Comparison of ENCODE assay signal across 10 cellular contexts in the genomic region with DNA sequence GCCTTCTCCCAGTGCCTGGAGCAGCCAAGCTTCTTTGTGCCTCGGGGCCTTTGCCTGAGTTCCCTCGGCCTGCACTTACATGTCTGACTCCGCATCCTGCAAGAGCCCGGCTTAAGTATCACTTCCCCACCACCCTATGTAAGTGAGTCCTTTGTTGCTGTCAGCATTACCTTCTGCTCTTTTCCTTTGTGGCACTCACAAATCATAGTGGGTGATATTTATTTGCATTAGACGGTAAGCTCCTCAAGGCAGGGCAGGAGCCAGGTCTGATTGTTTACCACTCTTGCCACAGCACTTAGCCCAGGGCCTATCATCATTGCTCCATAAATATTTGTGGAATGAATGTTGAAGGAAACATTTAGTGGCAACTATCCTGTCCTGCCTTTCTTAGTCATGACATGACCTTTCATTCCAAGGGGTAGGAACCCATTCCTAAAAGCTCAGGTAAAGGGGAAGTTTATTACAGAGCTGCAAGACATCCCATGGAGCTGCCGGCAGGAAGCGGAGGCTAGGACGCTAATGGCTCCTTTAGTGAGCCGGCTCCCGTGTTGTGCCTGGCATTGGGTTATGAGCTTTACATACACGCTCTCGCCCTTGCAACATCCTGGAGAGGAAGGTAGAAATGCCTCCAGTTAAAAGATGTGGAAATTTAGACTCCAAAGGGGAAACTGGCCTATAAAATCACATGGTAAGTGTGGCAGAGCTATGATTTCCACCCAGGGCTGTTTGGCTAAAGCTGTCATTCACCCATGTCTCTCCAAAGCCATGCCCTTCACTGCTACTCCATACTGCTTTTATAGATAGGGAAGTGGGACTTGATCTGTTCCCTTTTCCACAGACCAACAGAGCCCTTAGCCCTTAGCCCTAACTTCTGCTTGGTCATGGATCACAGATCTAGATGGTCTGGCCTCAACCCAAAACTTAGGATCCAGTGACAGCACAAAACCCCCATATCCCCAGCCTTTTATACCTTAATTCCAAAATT. TPM values are rescaled to one million over a fixed set of nuclear protein-coding genes. Genes with fewer than 3 reads are reported as not detected.
DNase-seq lines count a peak whose midpoint lies in the region; ATAC-seq, FAIRE-seq and TF ChIP-seq lines count a peak whose summit lies in the region.
"Had no signal": no experiment of that assay in that cellular context is flagged by ENCODE, and none has a peak within 500 bp of the region (broad histone marks: within the 10 kb centered on the region; RNA-seq: fewer than 3 reads in every experiment).

No MANE protein-coding gene starts in this region.

- WGBS in right lobe of liver (ENCODE audit: insufficient coverage, low coverage, low lambda C conversion rate, missing lambda C conversion rate) = 54% methylated on average over 6 of the region's 12 CpGs
- over 99% methylated on average over 12 of the region's 12 CpGs for WGBS in HepG2 (ENCODE audit: low lambda C conversion rate)
- WGBS in endodermal cell (ENCODE audit: insufficient coverage in 1 of 2, insufficient read length in 1 of 2), 2 experiments = 94 to 95% methylated on average over 7 to 12 of the region's 12 CpGs

- TF ChIP-seq POLR2A in right lobe of liver (IDR thresholded peaks at IDR 0.05) = no peak
- no peak for TF ChIP-seq POLR2A in HepG2 (IDR thresholded peaks at IDR 0.05; ENCODE audit: insufficient read depth in 1 of 2, low read depth in 2 of 2, low read length in 2 of 2)

- H3K79me2 ChIP-seq in HepG2 (ENCODE audit: insufficient read depth, low read length) = peaks cover 19% of the 10 kb centered on the region

- peaks cover 41% of the 10 kb centered on the region for H3K4me1 Mint-ChIP-seq in endodermal cell

- H3K27me3 ChIP-seq in right lobe of liver (no peaks in the 10 kb centered on the region), HepG2 (ENCODE audit: control insufficient read depth in 1 of 2, insufficient read depth in 2 of 2, low read length in 2 of 2) (no peaks in the 10 kb centered on the region; a peak in 1 of 5 replicates), endodermal cell (ENCODE audit: control insufficient read depth, insufficient read depth, low read length, poor library complexity, severe bottlenecking) (no peaks in the 10 kb centered on the region)

- H3K36me3 ChIP-seq in right lobe of liver = no peaks in the 10 kb centered on the region
- H3K36me3 ChIP-seq in HepG2 (replicated peaks in 1 of 2; ENCODE audit: control insufficient read depth in 1 of 2, insufficient read depth in 2 of 2, low read length in 2 of 2) = peaks cover 0 to 3% of the 10 kb centered on the region in 2 experiments; a peak in 2 of 5 replicates
- H3K36me3 ChIP-seq in endodermal cell (ENCODE audit: control insufficient read depth, insufficient read depth, low read length) = peaks cover 17% of the 10 kb centered on the region

- no peak overlapping the region for H3K4me2 ChIP-seq in HepG2 (ENCODE audit: low read depth, low read length)

- DNase-seq in right lobe of liver = no peak
- no peak for DNase-seq in HepG2 (ENCODE audit: low spot score)
- no peak for DNase-seq in endodermal cell
- no peak for DNase-seq in NCI-H748 (lab: John Stamatoyannopoulos, UW; ENCODE audit: unreplicated experiment)
- no peak for DNase-seq in ACHN
- no peak for DNase-seq in GOT3 (lab: John Stamatoyannopoulos, UW)
- no peak for DNase-seq in Kasumi-1 (lab: John Stamatoyannopoulos, UW)

- intact Hi-C loops in right lobe of liver (cut with DNase I) = no loop called here
- intact Hi-C loops in HepG2 (cut with micrococcal nuclease; ENCODE audit: unreplicated experiment) = no loop called here

- H3K4me1 ChIP-seq in right lobe of liver (peaks cover 0 to 12% (median 0%) of the 10 kb centered on the region in 4 donors), HepG2 (ENCODE audit: insufficient read depth, low read length) (peaks cover 23% of the 10 kb centered on the region), endodermal cell (ENCODE audit: control insufficient read depth, insufficient read depth, low read length) (no peaks in the 10 kb centered on the region)

- FAIRE-seq in HepG2 (lab: Jason Lieb, UNC) = no peak

- no peak for TF ChIP-seq CTCF in right lobe of liver (IDR thresholded peaks at IDR 0.05)
- TF ChIP-seq CTCF in HepG2 (CRISPR knock-in tag; IDR thresholded peaks at IDR 0.05) = no peak
- TF ChIP-seq CTCF in endodermal cell (conservative IDR thresholded peaks at IDR 0.05) = no peak

- no peak overlapping the region for H3K27ac ChIP-seq in right lobe of liver
- H3K27ac ChIP-seq in HepG2 (ENCODE audit: extremely low read length, insufficient read depth, low read length) = no peak overlapping the region
- no peak overlapping the region for H3K27ac ChIP-seq in endodermal cell (ENCODE audit: low read depth, low read length)

- no peak overlapping the region for H3K4me3 Mint-ChIP-seq in endodermal cell

- H3K27me3 Mint-ChIP-seq in endodermal cell (ENCODE audit: insufficient read depth) = no peaks in the 10 kb centered on the region

- no peak for TF ChIP-seq EP300 in HepG2 (IDR thresholded peaks at IDR 0.05; ENCODE audit: low read depth in 2 of 2, low read length in 2 of 2)
- no peak for TF ChIP-seq EP300 in HepG2 (CRISPR knock-in tag; IDR thresholded peaks at IDR 0.05; ENCODE audit: borderline replicate concordance)

- H3K9ac ChIP-seq in HepG2 (ENCODE audit: insufficient read depth, low read depth, low read length) (no peak overlapping the region), endodermal cell (ENCODE audit: extremely low read depth, low read length, poor library complexity, severe bottlenecking) (no peak overlapping the region)

- H4K20me1 ChIP-seq in HepG2 (ENCODE audit: insufficient read depth, low read length) = no peaks in the 10 kb centered on the region

- H3K36me3 Mint-ChIP-seq in endodermal cell (ENCODE audit: low read depth) = peaks cover 14% of the 10 kb centered on the region

- H3K4me3 ChIP-seq in right lobe of liver = no peak overlapping the region
- no peak overlapping the region for H3K4me3 ChIP-seq in HepG2 (replicated peaks in 1 of 3; ENCODE audit: insufficient read depth in 1 of 3, low read depth in 2 of 3, low read length in 3 of 3)
- H3K4me3 ChIP-seq in endodermal cell (ENCODE audit: low read length) = no peak overlapping the region

- peak; percentile 42 to 65 (median 57) for ATAC-seq in right lobe of liver
- ATAC-seq in HepG2 = no peak
- peak; percentile 34 for ATAC-seq in HG03432 (IDR thresholded peaks at IDR 0.05; ENCODE audit: unreplicated experiment)

- no TSS peak for BruUV-seq in HepG2 (replicated peaks; lab: Mats Ljungman, UMichigan)

- H3K27ac Mint-ChIP-seq in endodermal cell = peak overlapping the region; percentile 52

- in situ Hi-C loops in HepG2 (cut with HindIII; ENCODE audit: extremely low pct_ligation_motif_present, low pct_unique_long_range_greater_than_20kb) = no loop called here
- in situ Hi-C loops in ACHN (cut with HindIII; ENCODE audit: low pct_ligation_motif_present, low pct_unique_long_range_greater_than_20kb, low sequenced_read_pairs) = no loop called here

- POLR2A ChIA-PET in HepG2 (lab: Yijun Ruan, JAX) = no interaction called here

- H3K9me3 Mint-ChIP-seq in endodermal cell = no peaks in the 10 kb centered on the region

- CTCF ChIA-PET in HepG2 (lab: Yijun Ruan, JAX; ENCODE audit: low intra/inter-chr PET ratio, low total read pairs) = no interaction called here

- no peak overlapping the region for H2AFZ ChIP-seq in HepG2 (ENCODE audit: low read length)

- TF ChIP-seq RAD21 in HepG2 (CRISPR knock-in tag; IDR thresholded peaks at IDR 0.05) = no peak

- H3K9me3 ChIP-seq in right lobe of liver (no peaks in the 10 kb centered on the region), HepG2 (ENCODE audit: low read length) (no peaks in the 10 kb centered on the region), endodermal cell (ENCODE audit: control insufficient read depth, low read length) (no peaks in the 10 kb centered on the region)

RNA-seq across cellular contexts. Expression of gene GM2A, which starts 5.0 kb away (rescaled TPM):
- 10 to 100 TPM; 11.7 to 23.6 (median 20.3) TPM for total RNA-seq in right lobe of liver
- 16.6 and 29.6 TPM in 2 replicates for total RNA-seq in HepG2 (2016; rRNA removed; fragmentation: Illumina TruSeq; extraction: Trizol)
- total RNA-seq in HepG2 (2016; cell fraction: cytosol; rRNA removed; fragmentation: Illumina TruSeq; extraction: Trizol; ENCODE audit: low read depth) = 4.1 and 4.6 TPM in 2 replicates
- total RNA-seq in HepG2 (2016; cell fraction: insoluble cytoplasmic fraction; rRNA removed; fragmentation: Illumina TruSeq; extraction: Trizol) = 17.1 and 30.7 TPM in 2 replicates
- total RNA-seq in HepG2 (2016; cell fraction: membrane; rRNA removed; fragmentation: Illumina TruSeq; extraction: Trizol) = 11.9 and 12.6 TPM in 2 replicates
- total RNA-seq in HepG2 (2016; cell fraction: nucleus; rRNA removed; fragmentation: Illumina TruSeq; extraction: Trizol) = 27.5 and 33.6 TPM in 2 replicates
- polyA plus RNA-seq in HepG2 (2011; rRNA removed) = 12.9 and 14.6 TPM in 2 replicates
- polyA plus RNA-seq in HepG2 (2011; cell fraction: cytosol; rRNA removed) = 11.3 TPM in 2 replicates
- polyA plus RNA-seq in HepG2 (2011; cell fraction: nucleus; rRNA removed) = 3.9 and 5.2 TPM in 2 replicates
- 8.5 and 11.0 TPM in 2 replicates for polyA plus RNA-seq in HepG2 (2012)
- polyA plus RNA-seq in HepG2 (2016; cell fraction: cytosol; fragmentation: Illumina TruSeq; extraction: Trizol; ENCODE audit: low read depth) = 3.8 TPM in 2 replicates
- 21.4 and 21.7 TPM in 2 replicates for polyA plus RNA-seq in HepG2 (2016; cell fraction: insoluble cytoplasmic fraction; fragmentation: Illumina TruSeq; extraction: Trizol; ENCODE audit: low read depth)
- 9.6 and 10.8 TPM in 2 replicates for polyA plus RNA-seq in HepG2 (2016; cell fraction: membrane; fragmentation: Illumina TruSeq; extraction: Trizol; ENCODE audit: low read depth)
- 42.8 and 48.3 TPM in 2 replicates for polyA plus RNA-seq in HepG2 (2016; cell fraction: nucleus; fragmentation: Illumina TruSeq; extraction: Trizol; ENCODE audit: insufficient read depth, low read depth)
- 9.2 and 31.1 TPM in 2 replicates for polyA minus RNA-seq in HepG2 (2011; rRNA and poly(A)+ RNA removed; ENCODE audit: low replicate concordance)
- 12.1 and 12.7 TPM in 2 replicates for polyA minus RNA-seq in HepG2 (2011; cell fraction: cytosol; rRNA and poly(A)+ RNA removed)
- 6.6 and 10.6 TPM in 2 replicates for polyA minus RNA-seq in HepG2 (2011; cell fraction: nucleus; rRNA and poly(A)+ RNA removed)
- 10 to 100 TPM; 40.7 to 55.2 TPM for total RNA-seq in endodermal cell
- 28.5 TPM for polyA plus RNA-seq in endodermal cell (2013, experiment 1 of 2)
- 25.3 TPM for polyA plus RNA-seq in endodermal cell (2013, experiment 2 of 2)

RNA-seq across cellular contexts. Expression of gene CCDC69, which starts 34.1 kb away (rescaled TPM):
- 10 to 100 TPM; 11.8 to 30.9 (median 22.9) TPM for total RNA-seq in right lobe of liver
- total RNA-seq in HepG2 (2016; rRNA removed; fragmentation: Illumina TruSeq; extraction: Trizol) = 45.2 and 46.3 TPM in 2 replicates
- 55.5 and 59.1 TPM in 2 replicates for total RNA-seq in HepG2 (2016; cell fraction: cytosol; rRNA removed; fragmentation: Illumina TruSeq; extraction: Trizol; ENCODE audit: low read depth)
- 40.1 and 44.9 TPM in 2 replicates for total RNA-seq in HepG2 (2016; cell fraction: insoluble cytoplasmic fraction; rRNA removed; fragmentation: Illumina TruSeq; extraction: Trizol)
- 122 and 135 TPM in 2 replicates for total RNA-seq in HepG2 (2016; cell fraction: membrane; rRNA removed; fragmentation: Illumina TruSeq; extraction: Trizol)
- total RNA-seq in HepG2 (2016; cell fraction: nucleus; rRNA removed; fragmentation: Illumina TruSeq; extraction: Trizol) = 20.8 and 25.7 TPM in 2 replicates
- 12.2 and 14.4 TPM in 2 replicates for polyA plus RNA-seq in HepG2 (2011; rRNA removed)
- polyA plus RNA-seq in HepG2 (2011; cell fraction: cytosol; rRNA removed) = 10.9 and 17.9 TPM in 2 replicates
- 5.2 and 8.5 TPM in 2 replicates for polyA plus RNA-seq in HepG2 (2011; cell fraction: nucleus; rRNA removed)
- 11.3 and 12.9 TPM in 2 replicates for polyA plus RNA-seq in HepG2 (2012)
- 76.9 and 83.3 TPM in 2 replicates for polyA plus RNA-seq in HepG2 (2016; cell fraction: cytosol; fragmentation: Illumina TruSeq; extraction: Trizol; ENCODE audit: low read depth)
- polyA plus RNA-seq in HepG2 (2016; cell fraction: insoluble cytoplasmic fraction; fragmentation: Illumina TruSeq; extraction: Trizol; ENCODE audit: low read depth) = 49.2 and 57.5 TPM in 2 replicates
- polyA plus RNA-seq in HepG2 (2016; cell fraction: membrane; fragmentation: Illumina TruSeq; extraction: Trizol; ENCODE audit: low read depth) = 129 and 152 TPM in 2 replicates
- polyA plus RNA-seq in HepG2 (2016; cell fraction: nucleus; fragmentation: Illumina TruSeq; extraction: Trizol; ENCODE audit: insufficient read depth, low read depth) = 30.6 and 33.2 TPM in 2 replicates
- 0.35 and 14.2 TPM in 2 replicates for polyA minus RNA-seq in HepG2 (2011; rRNA and poly(A)+ RNA removed; ENCODE audit: low replicate concordance)
- polyA minus RNA-seq in HepG2 (2011; cell fraction: cytosol; rRNA and poly(A)+ RNA removed) = 5.0 and 5.8 TPM in 2 replicates
- polyA minus RNA-seq in HepG2 (2011; cell fraction: nucleus; rRNA and poly(A)+ RNA removed) = 6.7 and 12.7 TPM in 2 replicates
- total RNA-seq in endodermal cell = 1 to 10 TPM; 4.4 to 6.4 TPM
- 2.5 TPM for polyA plus RNA-seq in endodermal cell (2013, experiment 1 of 2)
- polyA plus RNA-seq in endodermal cell (2013, experiment 2 of 2) = 1.8 TPM

RNA-seq across cellular contexts. Expression of gene SLC36A3, which starts 45.5 kb away (rescaled TPM):
- total RNA-seq in right lobe of liver = not detected
- total RNA-seq in HepG2 (2016; rRNA removed; fragmentation: Illumina TruSeq; extraction: Trizol) = not detected in 2 replicates
- not detected in 2 replicates for total RNA-seq in HepG2 (2016; cell fraction: cytosol; rRNA removed; fragmentation: Illumina TruSeq; extraction: Trizol; ENCODE audit: low read depth)
- total RNA-seq in HepG2 (2016; cell fraction: insoluble cytoplasmic fraction; rRNA removed; fragmentation: Illumina TruSeq; extraction: Trizol) = not detected in 2 replicates
- not detected in 2 replicates for total RNA-seq in HepG2 (2016; cell fraction: membrane; rRNA removed; fragmentation: Illumina TruSeq; extraction: Trizol)
- total RNA-seq in HepG2 (2016; cell fraction: nucleus; rRNA removed; fragmentation: Illumina TruSeq; extraction: Trizol) = not detected in 2 replicates
- polyA plus RNA-seq in HepG2 (2011; rRNA removed) = not detected in 2 replicates
- not detected in 2 replicates for polyA plus RNA-seq in HepG2 (2011; cell fraction: cytosol; rRNA removed)
- not detected in 2 replicates for polyA plus RNA-seq in HepG2 (2011; cell fraction: nucleus; rRNA removed)
- not detected in 2 replicates for polyA plus RNA-seq in HepG2 (2012)
- not detected in 2 replicates for polyA plus RNA-seq in HepG2 (2016; cell fraction: cytosol; fragmentation: Illumina TruSeq; extraction: Trizol; ENCODE audit: low read depth)
- not detected in 2 replicates for polyA plus RNA-seq in HepG2 (2016; cell fraction: insoluble cytoplasmic fraction; fragmentation: Illumina TruSeq; extraction: Trizol; ENCODE audit: low read depth)
- not detected in 2 replicates for polyA plus RNA-seq in HepG2 (2016; cell fraction: membrane; fragmentation: Illumina TruSeq; extraction: Trizol; ENCODE audit: low read depth)
- polyA plus RNA-seq in HepG2 (2016; cell fraction: nucleus; fragmentation: Illumina TruSeq; extraction: Trizol; ENCODE audit: insufficient read depth, low read depth) = not detected in 2 replicates
- not detected in 2 replicates for polyA minus RNA-seq in HepG2 (2011; rRNA and poly(A)+ RNA removed; ENCODE audit: low replicate concordance)
- not detected in 2 replicates for polyA minus RNA-seq in HepG2 (2011; cell fraction: cytosol; rRNA and poly(A)+ RNA removed)
- polyA minus RNA-seq in HepG2 (2011; cell fraction: nucleus; rRNA and poly(A)+ RNA removed) = not detected in 2 replicates
- not detected for total RNA-seq in endodermal cell
- polyA plus RNA-seq in endodermal cell (2013, experiment 1 of 2) = not detected
- polyA plus RNA-seq in endodermal cell (2013, experiment 2 of 2) = not detected
- total RNA-seq: dermis microvascular lymphatic vessel endothelial cell, NCI-H460 had no signal
